In the genomic region with DNA sequence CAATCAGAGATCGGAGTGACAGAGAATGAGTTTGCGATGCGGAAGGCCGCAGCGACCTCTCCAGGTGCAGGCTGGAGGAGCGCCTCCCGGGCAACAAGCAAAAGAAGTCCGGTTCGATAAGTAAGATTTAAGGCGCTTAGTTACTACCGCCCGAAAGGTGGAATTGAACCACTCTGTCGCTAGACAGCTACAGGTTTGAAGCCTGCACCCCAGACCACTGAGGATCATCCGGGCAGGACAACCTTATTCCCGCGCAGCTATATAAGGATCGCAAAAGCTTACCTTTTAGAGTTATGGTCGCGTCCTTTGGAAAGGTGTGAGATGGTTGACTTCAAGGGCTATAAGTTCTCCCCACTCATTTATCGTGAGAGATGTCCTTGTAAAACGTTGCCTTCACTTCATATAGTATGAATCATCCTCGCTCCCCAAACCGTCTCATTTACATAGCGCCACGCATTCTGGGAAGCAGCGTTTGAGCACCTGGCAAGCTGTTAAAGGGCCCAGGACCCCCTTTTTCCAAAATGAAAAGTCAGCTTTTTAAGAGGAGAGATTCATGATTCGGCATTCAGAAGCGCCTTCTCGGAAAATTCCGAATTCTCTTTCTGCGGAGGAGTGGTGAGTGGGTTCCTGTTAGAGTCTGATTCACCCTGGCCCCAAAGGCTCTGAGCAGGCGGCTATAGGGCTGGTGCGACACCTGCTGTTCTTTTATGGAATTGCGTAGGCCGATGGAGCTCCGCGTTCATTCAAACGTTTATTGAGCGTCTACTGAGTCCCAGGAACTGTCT, we compare ENCODE assay signal across 1 cellular context.
A peak's percentile ranks its signal among the peaks of the same experiment; 100 is the strongest.
TF ChIP-seq lines count a peak whose summit lies in the region.

No MANE protein-coding gene starts in this region.

TF ChIP-seq in GM12878, 131 proteins besides CTCF, POLR2A, EP300 and RAD21 (continued from another document and continues in another):
- TF ChIP-seq, protein P1, sequence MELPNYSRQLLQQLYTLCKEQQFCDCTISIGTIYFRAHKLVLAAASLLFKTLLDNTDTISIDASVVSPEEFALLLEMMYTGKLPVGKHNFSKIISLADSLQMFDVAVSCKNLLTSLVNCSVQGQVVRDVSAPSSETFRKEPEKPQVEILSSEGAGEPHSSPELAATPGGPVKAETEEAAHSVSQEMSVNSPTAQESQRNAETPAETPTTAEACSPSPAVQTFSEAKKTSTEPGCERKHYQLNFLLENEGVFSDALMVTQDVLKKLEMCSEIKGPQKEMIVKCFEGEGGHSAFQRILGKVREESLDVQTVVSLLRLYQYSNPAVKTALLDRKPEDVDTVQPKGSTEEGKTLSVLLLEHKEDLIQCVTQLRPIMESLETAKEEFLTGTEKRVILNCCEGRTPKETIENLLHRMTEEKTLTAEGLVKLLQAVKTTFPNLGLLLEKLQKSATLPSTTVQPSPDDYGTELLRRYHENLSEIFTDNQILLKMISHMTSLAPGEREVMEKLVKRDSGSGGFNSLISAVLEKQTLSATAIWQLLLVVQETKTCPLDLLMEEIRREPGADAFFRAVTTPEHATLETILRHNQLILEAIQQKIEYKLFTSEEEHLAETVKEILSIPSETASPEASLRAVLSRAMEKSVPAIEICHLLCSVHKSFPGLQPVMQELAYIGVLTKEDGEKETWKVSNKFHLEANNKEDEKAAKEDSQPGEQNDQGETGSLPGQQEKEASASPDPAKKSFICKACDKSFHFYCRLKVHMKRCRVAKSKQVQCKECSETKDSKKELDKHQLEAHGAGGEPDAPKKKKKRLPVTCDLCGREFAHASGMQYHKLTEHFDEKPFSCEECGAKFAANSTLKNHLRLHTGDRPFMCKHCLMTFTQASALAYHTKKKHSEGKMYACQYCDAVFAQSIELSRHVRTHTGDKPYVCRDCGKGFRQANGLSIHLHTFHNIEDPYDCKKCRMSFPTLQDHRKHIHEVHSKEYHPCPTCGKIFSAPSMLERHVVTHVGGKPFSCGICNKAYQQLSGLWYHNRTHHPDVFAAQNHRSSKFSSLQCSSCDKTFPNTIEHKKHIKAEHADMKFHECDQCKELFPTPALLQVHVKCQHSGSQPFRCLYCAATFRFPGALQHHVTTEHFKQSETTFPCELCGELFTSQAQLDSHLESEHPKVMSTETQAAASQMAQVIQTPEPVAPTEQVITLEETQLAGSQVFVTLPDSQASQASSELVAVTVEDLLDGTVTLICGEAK (IDR thresholded peaks at IDR 0.05; ENCODE audit: borderline replicate concordance): peak; percentile 87
- TF ChIP-seq IKZF1 (conservative IDR thresholded peaks at IDR 0.05): peak; percentile 68
- no peak for TF ChIP-seq SUZ12 (IDR thresholded peaks at IDR 0.05; ENCODE audit: unreplicated experiment)
- TF ChIP-seq, protein P2, sequence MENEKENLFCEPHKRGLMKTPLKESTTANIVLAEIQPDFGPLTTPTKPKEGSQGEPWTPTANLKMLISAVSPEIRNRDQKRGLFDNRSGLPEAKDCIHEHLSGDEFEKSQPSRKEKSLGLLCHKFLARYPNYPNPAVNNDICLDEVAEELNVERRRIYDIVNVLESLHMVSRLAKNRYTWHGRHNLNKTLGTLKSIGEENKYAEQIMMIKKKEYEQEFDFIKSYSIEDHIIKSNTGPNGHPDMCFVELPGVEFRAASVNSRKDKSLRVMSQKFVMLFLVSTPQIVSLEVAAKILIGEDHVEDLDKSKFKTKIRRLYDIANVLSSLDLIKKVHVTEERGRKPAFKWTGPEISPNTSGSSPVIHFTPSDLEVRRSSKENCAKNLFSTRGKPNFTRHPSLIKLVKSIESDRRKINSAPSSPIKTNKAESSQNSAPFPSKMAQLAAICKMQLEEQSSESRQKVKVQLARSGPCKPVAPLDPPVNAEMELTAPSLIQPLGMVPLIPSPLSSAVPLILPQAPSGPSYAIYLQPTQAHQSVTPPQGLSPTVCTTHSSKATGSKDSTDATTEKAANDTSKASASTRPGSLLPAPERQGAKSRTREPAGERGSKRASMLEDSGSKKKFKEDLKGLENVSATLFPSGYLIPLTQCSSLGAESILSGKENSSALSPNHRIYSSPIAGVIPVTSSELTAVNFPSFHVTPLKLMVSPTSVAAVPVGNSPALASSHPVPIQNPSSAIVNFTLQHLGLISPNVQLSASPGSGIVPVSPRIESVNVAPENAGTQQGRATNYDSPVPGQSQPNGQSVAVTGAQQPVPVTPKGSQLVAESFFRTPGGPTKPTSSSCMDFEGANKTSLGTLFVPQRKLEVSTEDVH (IDR thresholded peaks at IDR 0.05; ENCODE audit: low read depth, partially characterized antibody): peak; percentile 30
- peak; percentile 78 for TF ChIP-seq ATF7 (IDR thresholded peaks at IDR 0.05; ENCODE audit: low read depth)
- peak; percentile 56; the same call in 1 of the 2 replicates for TF ChIP-seq MEF2A (IDR thresholded peaks at IDR 0.05; ENCODE audit: insufficient read depth, low read depth, low read length)
- no peak for TF ChIP-seq KAT2A (conservative IDR thresholded peaks at IDR 0.05; ENCODE audit: control insufficient read depth, low read depth, low read length)
- TF ChIP-seq, protein P3, sequence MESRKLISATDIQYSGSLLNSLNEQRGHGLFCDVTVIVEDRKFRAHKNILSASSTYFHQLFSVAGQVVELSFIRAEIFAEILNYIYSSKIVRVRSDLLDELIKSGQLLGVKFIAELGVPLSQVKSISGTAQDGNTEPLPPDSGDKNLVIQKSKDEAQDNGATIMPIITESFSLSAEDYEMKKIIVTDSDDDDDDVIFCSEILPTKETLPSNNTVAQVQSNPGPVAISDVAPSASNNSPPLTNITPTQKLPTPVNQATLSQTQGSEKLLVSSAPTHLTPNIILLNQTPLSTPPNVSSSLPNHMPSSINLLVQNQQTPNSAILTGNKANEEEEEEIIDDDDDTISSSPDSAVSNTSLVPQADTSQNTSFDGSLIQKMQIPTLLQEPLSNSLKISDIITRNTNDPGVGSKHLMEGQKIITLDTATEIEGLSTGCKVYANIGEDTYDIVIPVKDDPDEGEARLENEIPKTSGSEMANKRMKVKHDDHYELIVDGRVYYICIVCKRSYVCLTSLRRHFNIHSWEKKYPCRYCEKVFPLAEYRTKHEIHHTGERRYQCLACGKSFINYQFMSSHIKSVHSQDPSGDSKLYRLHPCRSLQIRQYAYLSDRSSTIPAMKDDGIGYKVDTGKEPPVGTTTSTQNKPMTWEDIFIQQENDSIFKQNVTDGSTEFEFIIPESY (IDR thresholded peaks at IDR 0.05): no peak
- TF ChIP-seq MTA3 (IDR thresholded peaks at IDR 0.05; ENCODE audit: borderline replicate concordance, low read length): peak; percentile 0; the same call in 1 of the 2 replicates
- TF ChIP-seq, protein P4, sequence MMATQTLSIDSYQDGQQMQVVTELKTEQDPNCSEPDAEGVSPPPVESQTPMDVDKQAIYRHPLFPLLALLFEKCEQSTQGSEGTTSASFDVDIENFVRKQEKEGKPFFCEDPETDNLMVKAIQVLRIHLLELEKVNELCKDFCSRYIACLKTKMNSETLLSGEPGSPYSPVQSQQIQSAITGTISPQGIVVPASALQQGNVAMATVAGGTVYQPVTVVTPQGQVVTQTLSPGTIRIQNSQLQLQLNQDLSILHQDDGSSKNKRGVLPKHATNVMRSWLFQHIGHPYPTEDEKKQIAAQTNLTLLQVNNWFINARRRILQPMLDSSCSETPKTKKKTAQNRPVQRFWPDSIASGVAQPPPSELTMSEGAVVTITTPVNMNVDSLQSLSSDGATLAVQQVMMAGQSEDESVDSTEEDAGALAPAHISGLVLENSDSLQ (IDR thresholded peaks at IDR 0.05): no peak
- peak; percentile 94 for TF ChIP-seq ZSCAN29 (IDR thresholded peaks at IDR 0.05)
- TF ChIP-seq, protein P5, sequence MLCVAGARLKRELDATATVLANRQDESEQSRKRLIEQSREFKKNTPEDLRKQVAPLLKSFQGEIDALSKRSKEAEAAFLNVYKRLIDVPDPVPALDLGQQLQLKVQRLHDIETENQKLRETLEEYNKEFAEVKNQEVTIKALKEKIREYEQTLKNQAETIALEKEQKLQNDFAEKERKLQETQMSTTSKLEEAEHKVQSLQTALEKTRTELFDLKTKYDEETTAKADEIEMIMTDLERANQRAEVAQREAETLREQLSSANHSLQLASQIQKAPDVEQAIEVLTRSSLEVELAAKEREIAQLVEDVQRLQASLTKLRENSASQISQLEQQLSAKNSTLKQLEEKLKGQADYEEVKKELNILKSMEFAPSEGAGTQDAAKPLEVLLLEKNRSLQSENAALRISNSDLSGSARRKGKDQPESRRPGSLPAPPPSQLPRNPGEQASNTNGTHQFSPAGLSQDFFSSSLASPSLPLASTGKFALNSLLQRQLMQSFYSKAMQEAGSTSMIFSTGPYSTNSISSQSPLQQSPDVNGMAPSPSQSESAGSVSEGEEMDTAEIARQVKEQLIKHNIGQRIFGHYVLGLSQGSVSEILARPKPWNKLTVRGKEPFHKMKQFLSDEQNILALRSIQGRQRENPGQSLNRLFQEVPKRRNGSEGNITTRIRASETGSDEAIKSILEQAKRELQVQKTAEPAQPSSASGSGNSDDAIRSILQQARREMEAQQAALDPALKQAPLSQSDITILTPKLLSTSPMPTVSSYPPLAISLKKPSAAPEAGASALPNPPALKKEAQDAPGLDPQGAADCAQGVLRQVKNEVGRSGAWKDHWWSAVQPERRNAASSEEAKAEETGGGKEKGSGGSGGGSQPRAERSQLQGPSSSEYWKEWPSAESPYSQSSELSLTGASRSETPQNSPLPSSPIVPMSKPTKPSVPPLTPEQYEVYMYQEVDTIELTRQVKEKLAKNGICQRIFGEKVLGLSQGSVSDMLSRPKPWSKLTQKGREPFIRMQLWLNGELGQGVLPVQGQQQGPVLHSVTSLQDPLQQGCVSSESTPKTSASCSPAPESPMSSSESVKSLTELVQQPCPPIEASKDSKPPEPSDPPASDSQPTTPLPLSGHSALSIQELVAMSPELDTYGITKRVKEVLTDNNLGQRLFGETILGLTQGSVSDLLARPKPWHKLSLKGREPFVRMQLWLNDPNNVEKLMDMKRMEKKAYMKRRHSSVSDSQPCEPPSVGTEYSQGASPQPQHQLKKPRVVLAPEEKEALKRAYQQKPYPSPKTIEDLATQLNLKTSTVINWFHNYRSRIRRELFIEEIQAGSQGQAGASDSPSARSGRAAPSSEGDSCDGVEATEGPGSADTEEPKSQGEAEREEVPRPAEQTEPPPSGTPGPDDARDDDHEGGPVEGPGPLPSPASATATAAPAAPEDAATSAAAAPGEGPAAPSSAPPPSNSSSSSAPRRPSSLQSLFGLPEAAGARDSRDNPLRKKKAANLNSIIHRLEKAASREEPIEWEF (IDR thresholded peaks at IDR 0.05; ENCODE audit: insufficient replicate concordance, low read depth, low read length): no peak
- TF ChIP-seq, protein P6, sequence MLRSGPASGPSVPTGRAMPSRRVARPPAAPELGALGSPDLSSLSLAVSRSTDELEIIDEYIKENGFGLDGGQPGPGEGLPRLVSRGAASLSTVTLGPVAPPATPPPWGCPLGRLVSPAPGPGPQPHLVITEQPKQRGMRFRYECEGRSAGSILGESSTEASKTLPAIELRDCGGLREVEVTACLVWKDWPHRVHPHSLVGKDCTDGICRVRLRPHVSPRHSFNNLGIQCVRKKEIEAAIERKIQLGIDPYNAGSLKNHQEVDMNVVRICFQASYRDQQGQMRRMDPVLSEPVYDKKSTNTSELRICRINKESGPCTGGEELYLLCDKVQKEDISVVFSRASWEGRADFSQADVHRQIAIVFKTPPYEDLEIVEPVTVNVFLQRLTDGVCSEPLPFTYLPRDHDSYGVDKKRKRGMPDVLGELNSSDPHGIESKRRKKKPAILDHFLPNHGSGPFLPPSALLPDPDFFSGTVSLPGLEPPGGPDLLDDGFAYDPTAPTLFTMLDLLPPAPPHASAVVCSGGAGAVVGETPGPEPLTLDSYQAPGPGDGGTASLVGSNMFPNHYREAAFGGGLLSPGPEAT (IDR thresholded peaks at IDR 0.05; ENCODE audit: low read depth): peak; percentile 99
- TF ChIP-seq RUNX3 (IDR thresholded peaks at IDR 0.05; ENCODE audit: low read length): peak; percentile 92
- TF ChIP-seq TBL1XR1 (IDR thresholded peaks at IDR 0.05; ENCODE audit: low read depth, low read length): peak; percentile 72; the same call in 1 of the 2 replicates
- TF ChIP-seq CHD2 (IDR thresholded peaks at IDR 0.05; ENCODE audit: borderline replicate concordance, low read depth, low read length): no peak; the same call in 1 of the 2 replicates
- TF ChIP-seq, protein P7, sequence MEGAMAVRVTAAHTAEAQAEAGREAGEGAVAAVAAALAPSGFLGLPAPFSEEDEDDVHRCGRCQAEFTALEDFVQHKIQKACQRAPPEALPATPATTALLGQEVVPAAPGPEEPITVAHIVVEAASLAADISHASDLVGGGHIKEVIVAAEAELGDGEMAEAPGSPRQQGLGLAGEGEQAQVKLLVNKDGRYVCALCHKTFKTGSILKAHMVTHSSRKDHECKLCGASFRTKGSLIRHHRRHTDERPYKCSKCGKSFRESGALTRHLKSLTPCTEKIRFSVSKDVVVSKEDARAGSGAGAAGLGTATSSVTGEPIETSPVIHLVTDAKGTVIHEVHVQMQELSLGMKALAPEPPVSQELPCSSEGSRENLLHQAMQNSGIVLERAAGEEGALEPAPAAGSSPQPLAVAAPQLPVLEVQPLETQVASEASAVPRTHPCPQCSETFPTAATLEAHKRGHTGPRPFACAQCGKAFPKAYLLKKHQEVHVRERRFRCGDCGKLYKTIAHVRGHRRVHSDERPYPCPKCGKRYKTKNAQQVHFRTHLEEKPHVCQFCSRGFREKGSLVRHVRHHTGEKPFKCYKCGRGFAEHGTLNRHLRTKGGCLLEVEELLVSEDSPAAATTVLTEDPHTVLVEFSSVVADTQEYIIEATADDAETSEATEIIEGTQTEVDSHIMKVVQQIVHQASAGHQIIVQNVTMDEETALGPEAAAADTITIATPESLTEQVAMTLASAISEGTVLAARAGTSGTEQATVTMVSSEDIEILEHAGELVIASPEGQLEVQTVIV (IDR thresholded peaks at IDR 0.05; ENCODE audit: borderline replicate concordance, partially characterized antibody): peak; percentile 66
- TF ChIP-seq JUNB (IDR thresholded peaks at IDR 0.05): 0 out of 2 replicates have a peak, but pooled peaks have one; percentile 5
- no peak for TF ChIP-seq DPF2 (IDR thresholded peaks at IDR 0.05)
- peak; percentile 95 for TF ChIP-seq POLR2AphosphoS5 (IDR thresholded peaks at IDR 0.05; ENCODE audit: low read length)
- TF ChIP-seq HDAC2 (IDR thresholded peaks at IDR 0.05): no peak
- no peak for TF ChIP-seq BCL11A (IDR thresholded peaks at IDR 0.05; ENCODE audit: low read depth, low read length)
- peak; percentile 98 for TF ChIP-seq ZNF24 (IDR thresholded peaks at IDR 0.05)
- no peak for TF ChIP-seq CHD1 (IDR thresholded peaks at IDR 0.05; ENCODE audit: low read depth, low read length)
- TF ChIP-seq, protein P8, sequence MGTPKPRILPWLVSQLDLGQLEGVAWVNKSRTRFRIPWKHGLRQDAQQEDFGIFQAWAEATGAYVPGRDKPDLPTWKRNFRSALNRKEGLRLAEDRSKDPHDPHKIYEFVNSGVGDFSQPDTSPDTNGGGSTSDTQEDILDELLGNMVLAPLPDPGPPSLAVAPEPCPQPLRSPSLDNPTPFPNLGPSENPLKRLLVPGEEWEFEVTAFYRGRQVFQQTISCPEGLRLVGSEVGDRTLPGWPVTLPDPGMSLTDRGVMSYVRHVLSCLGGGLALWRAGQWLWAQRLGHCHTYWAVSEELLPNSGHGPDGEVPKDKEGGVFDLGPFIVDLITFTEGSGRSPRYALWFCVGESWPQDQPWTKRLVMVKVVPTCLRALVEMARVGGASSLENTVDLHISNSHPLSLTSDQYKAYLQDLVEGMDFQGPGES (IDR thresholded peaks at IDR 0.05): 0 out of 2 replicates have a peak, but pooled peaks have one; percentile 55
- peak; percentile 96 for TF ChIP-seq SMC3 (IDR thresholded peaks at IDR 0.05; ENCODE audit: borderline replicate concordance, low read length)
- peak; percentile 59; the same call in 1 of the 2 replicates for TF ChIP-seq NFIC (IDR thresholded peaks at IDR 0.05; ENCODE audit: low read depth, low read length)
- TF ChIP-seq, protein P9, sequence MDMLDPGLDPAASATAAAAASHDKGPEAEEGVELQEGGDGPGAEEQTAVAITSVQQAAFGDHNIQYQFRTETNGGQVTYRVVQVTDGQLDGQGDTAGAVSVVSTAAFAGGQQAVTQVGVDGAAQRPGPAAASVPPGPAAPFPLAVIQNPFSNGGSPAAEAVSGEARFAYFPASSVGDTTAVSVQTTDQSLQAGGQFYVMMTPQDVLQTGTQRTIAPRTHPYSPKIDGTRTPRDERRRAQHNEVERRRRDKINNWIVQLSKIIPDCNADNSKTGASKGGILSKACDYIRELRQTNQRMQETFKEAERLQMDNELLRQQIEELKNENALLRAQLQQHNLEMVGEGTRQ (IDR thresholded peaks at IDR 0.05; ENCODE audit: borderline replicate concordance, low read depth, low read length): no peak
